In genomic region chr3:81732642-81733041, GRCh38 we compare ENCODE assay signal across 17 cellular contexts. TPM values are rescaled to one million over a fixed set of nuclear protein-coding genes. Genes with fewer than 3 reads are reported as not detected.
DNase-seq lines count a peak whose midpoint lies in the region; ATAC-seq and TF ChIP-seq lines count a peak whose summit lies in the region.
"Had no signal": no experiment of that assay in that cellular context is flagged by ENCODE, and none has a peak within 500 bp of the region (broad histone marks: within the 10 kb centered on the region; RNA-seq: fewer than 3 reads in every experiment).

No MANE protein-coding gene starts in this region.

- peaks cover 2% of the 10 kb centered on the region for H3K4me1 ChIP-seq in mesenchymal stem cell (ENCODE audit: control insufficient read depth, insufficient read depth, low read depth, low read length)
- H3K4me1 ChIP-seq in psoas muscle: peaks cover 80% of the 10 kb centered on the region
- H3K4me1 ChIP-seq: BLaER1, Caco-2 had no signal

- H3K18ac ChIP-seq in mesenchymal stem cell (ENCODE audit: low read depth in 1 of 2, low read length in 2 of 2): peak overlapping the region in 1 of 2 experiments; percentile 9

- no peak for TF ChIP-seq CTCF in psoas muscle (IDR thresholded peaks at IDR 0.05)

- H2BK12ac ChIP-seq in mesenchymal stem cell (ENCODE audit: low read length in 2 of 2): no peak overlapping the region

- H3K27me3 ChIP-seq in mesenchymal stem cell (ENCODE audit: control insufficient read depth in 1 of 2, insufficient read depth in 1 of 2, low read length in 2 of 2) (no peaks in the 10 kb centered on the region), psoas muscle (ENCODE audit: insufficient read depth in 3 of 3, low read length in 2 of 3) (no peaks in the 10 kb centered on the region)
- H3K27me3 ChIP-seq: BLaER1 had no signal

- peaks cover 30% of the 10 kb centered on the region for H3K79me1 ChIP-seq in mesenchymal stem cell (replicated peaks; ENCODE audit: low read length, poor library complexity, severe bottlenecking)

- H2BK15ac ChIP-seq in mesenchymal stem cell (ENCODE audit: low read depth, poor library complexity, severe bottlenecking): no peak overlapping the region

- DNase-seq in NCI-H146 (lab: John Stamatoyannopoulos, UW) (peak; percentile 43), NCI-H146 treated with DMSO at 0.1 percent for 48 hours (lab: John Stamatoyannopoulos, UW; ENCODE audit: unreplicated experiment) (no peak), OCI-M1 (lab: John Stamatoyannopoulos, UW) (peak; percentile 4), mesenchymal stem cell (no peak), psoas muscle (no peak), HT-29 (ENCODE audit: low spot score) (no peak), NCI-H1417 treated with DMSO at 0.1 percent for 48 hours (lab: John Stamatoyannopoulos, UW) (no peak)
- no peak for DNase-seq in activated CD4-positive, CD25-positive, alpha-beta regulatory T cell treated with anti-CD3 and anti-CD28 coated beads, Interleukin-2, amount 50 U/mL, for 72 hours
- DNase-seq: AML-193; Caco-2; CD8-positive, alpha-beta memory T cell; DND-41; GF-D8; GOT3; H9 had no signal

- H3K9ac ChIP-seq in mesenchymal stem cell (ENCODE audit: low read length): no peak overlapping the region
- H3K9ac ChIP-seq: BLaER1 had no signal

- no peak overlapping the region for H3K14ac ChIP-seq in mesenchymal stem cell (ENCODE audit: low read length in 2 of 2)

- H2AK5ac ChIP-seq in mesenchymal stem cell (ENCODE audit: low read length, severe bottlenecking): no peak overlapping the region

- no peak overlapping the region for H2BK5ac ChIP-seq in mesenchymal stem cell (ENCODE audit: low read depth, low read length, poor library complexity, severe bottlenecking)

- no peak overlapping the region for H3K4me2 ChIP-seq in mesenchymal stem cell (ENCODE audit: low read length, poor library complexity, severe bottlenecking)
- H3K4me2 ChIP-seq: BLaER1 had no signal

- H3K4me3 ChIP-seq in mesenchymal stem cell (ENCODE audit: insufficient read depth in 1 of 2, low read depth in 1 of 2, low read length in 2 of 2) (no peak overlapping the region), psoas muscle (no peak overlapping the region)
- H3K4me3 ChIP-seq: BLaER1 had no signal

- no peak overlapping the region for H3K23ac ChIP-seq in mesenchymal stem cell (ENCODE audit: low read length in 2 of 2)

- intact Hi-C loops in psoas muscle (cut with DNase I): no loop called here

- no peak overlapping the region for H3K27ac ChIP-seq in mesenchymal stem cell (ENCODE audit: low read length, poor library complexity, severe bottlenecking)
- peak overlapping the region; percentile 60 for H3K27ac ChIP-seq in psoas muscle
- H3K27ac ChIP-seq: 22Rv1, BLaER1 had no signal

- H3K4ac ChIP-seq in mesenchymal stem cell (ENCODE audit: low read depth in 1 of 2, low read length in 2 of 2): no peak overlapping the region

- H3K9me3 ChIP-seq in mesenchymal stem cell (ENCODE audit: control insufficient read depth, low read length) (no peaks in the 10 kb centered on the region), psoas muscle (no peaks in the 10 kb centered on the region)
- H3K9me3 ChIP-seq: BLaER1, Caco-2 had no signal

- no peak overlapping the region for H2AFZ ChIP-seq in mesenchymal stem cell (ENCODE audit: low read depth, low read length)

- ATAC-seq in psoas muscle: no peak

- H4K91ac ChIP-seq in mesenchymal stem cell (ENCODE audit: low read length): no peak overlapping the region

- H2BK120ac ChIP-seq in mesenchymal stem cell (ENCODE audit: low read depth, low read length): peak overlapping the region; percentile 19

- no peak overlapping the region for H4K8ac ChIP-seq in mesenchymal stem cell (ENCODE audit: low read length)

- H3K36me3 ChIP-seq in mesenchymal stem cell (ENCODE audit: control insufficient read depth in 1 of 2, insufficient read depth in 2 of 2, low read depth in 1 of 2, low read length in 2 of 2) (peaks cover 0 to 20% of the 10 kb centered on the region in 2 experiments), psoas muscle (ENCODE audit: insufficient read depth in 1 of 2, low read depth in 1 of 2) (peaks cover 0 to 3% of the 10 kb centered on the region in 2 donors)

- WGBS in mesenchymal stem cell: 82% methylated on average over 4 of the region's 4 CpGs
- 65 to 80% (median 65%) methylated on average over 4 of the region's 4 CpGs for WGBS in psoas muscle, 3 donors

RNA-seq across cellular contexts. Expression of gene GBE1, which starts 28.8 kb away (rescaled TPM):
- polyA plus RNA-seq in mesenchymal stem cell (2013, experiment 1 of 2): 18.4 TPM
- 18.6 TPM for polyA plus RNA-seq in mesenchymal stem cell (2013, experiment 2 of 2)
- total RNA-seq in psoas muscle: 100 to 1,000 TPM in 3 of 4 donors, 10 to 100 TPM in 1; 99.7 to 261 (median 185) TPM
- polyA plus RNA-seq in psoas muscle: 100 to 1,000 TPM; 112 to 290 (median 198) TPM
- total RNA-seq in HT-29 (2014; rRNA removed; shearing (Covaris generic)): 2.1 and 2.8 TPM in 2 replicates

Comparison
In these comparisons a context has a peak if more than half of its experiments do, and no peak if none do; other contexts are left out.
1. DNase-seq: peak in NCI-H146 (single experiment) and OCI-M1 (single experiment); none in NCI-H146 treated with DMSO at 0.1 percent for 48 hours (single experiment), mesenchymal stem cell (single experiment), psoas muscle (0 of 2), HT-29 (single experiment), activated CD4-positive, CD25-positive, alpha-beta regulatory T cell treated with anti-CD3 and anti-CD28 coated beads, Interleukin-2, amount 50 U/mL, for 72 hours (single experiment) and NCI-H1417 treated with DMSO at 0.1 percent for 48 hours (single experiment).
2. RNA of gene GBE1, which starts 28.8 kb away (total RNA-seq): 99.7 to 261 TPM in psoas muscle; 2.1 to 2.8 TPM in HT-29; every median in the first group is over 10 times any median in the second.